17 cellular contexts compared by ENCODE assay signal in genomic region chr1:165874643-165875042, GRCh38. TPM values are rescaled to one million over a fixed set of nuclear protein-coding genes. Genes with fewer than 3 reads are reported as not detected.
DNase-seq lines count a peak whose midpoint lies in the region; ATAC-seq and TF ChIP-seq lines count a peak whose summit lies in the region.
"Had no signal": no experiment of that assay in that cellular context is flagged by ENCODE, and none has a peak within 500 bp of the region (broad histone marks: within the 10 kb centered on the region; RNA-seq: fewer than 3 reads in every experiment).

No MANE protein-coding gene starts in this region.

- H3K9me3 ChIP-seq in mucosa of descending colon = no peaks in the 10 kb centered on the region

- H3K36me3 ChIP-seq in mucosa of descending colon (ENCODE audit: low read depth) = no peaks in the 10 kb centered on the region

- peak overlapping the region; percentile 85 for H3K27ac ChIP-seq in VCaP

- no peaks in the 10 kb centered on the region for H3K9me3 Mint-ChIP-seq in stimulated activated naive CD8-positive, alpha-beta T cell treated with anti-CD3 and anti-CD28 coated beads, Interleukin-15, Interleukin-2, amounts not matched to agents 100 ng/mL and 50 ng/mL, for 24 hours
- H3K9me3 Mint-ChIP-seq in stimulated activated naive CD8-positive, alpha-beta T cell treated with anti-CD3 and anti-CD28 coated beads, Interleukin-15, amount 100 ng/mL, for 72 hours = no peaks in the 10 kb centered on the region

- H3K4me3 Mint-ChIP-seq in stimulated activated naive CD8-positive, alpha-beta T cell treated with anti-CD3 and anti-CD28 coated beads, Interleukin-15, Interleukin-2, amounts not matched to agents 100 ng/mL and 50 ng/mL, for 24 hours = peak overlapping the region; percentile 38
- no peak overlapping the region for H3K4me3 Mint-ChIP-seq in stimulated activated naive CD8-positive, alpha-beta T cell treated with anti-CD3 and anti-CD28 coated beads, Interleukin-15, amount 100 ng/mL, for 72 hours
- H3K4me3 Mint-ChIP-seq: CD8-positive, alpha-beta T cell had no signal

- H3K4me3 ChIP-seq in mucosa of descending colon = no peak overlapping the region

- no peak for ATAC-seq in stimulated activated naive CD8-positive, alpha-beta T cell treated with anti-CD3 and anti-CD28 coated beads, Interleukin-15, amount 100 ng/mL, for 72 hours
- ATAC-seq in mucosa of descending colon = peak; percentile 69
- no peak for ATAC-seq in HG02798 (IDR thresholded peaks at IDR 0.05; ENCODE audit: poor library complexity, unreplicated experiment)
- ATAC-seq: HCT116, Right ventricle myocardium inferior had no signal

- H3K27me3 Mint-ChIP-seq in stimulated activated naive CD8-positive, alpha-beta T cell treated with anti-CD3 and anti-CD28 coated beads, Interleukin-15, Interleukin-2, amounts not matched to agents 100 ng/mL and 50 ng/mL, for 24 hours = peaks cover 3% of the 10 kb centered on the region
- no peaks in the 10 kb centered on the region for H3K27me3 Mint-ChIP-seq in stimulated activated naive CD8-positive, alpha-beta T cell treated with anti-CD3 and anti-CD28 coated beads, Interleukin-15, amount 100 ng/mL, for 72 hours

- H3K4me1 ChIP-seq in mucosa of descending colon (ENCODE audit: low read depth) = peaks cover 28% of the 10 kb centered on the region

- intact Hi-C loops in mucosa of descending colon (cut with DNase I, micrococcal nuclease) = no loop called here

- H3K27ac Mint-ChIP-seq in stimulated activated naive CD8-positive, alpha-beta T cell treated with anti-CD3 and anti-CD28 coated beads, Interleukin-15, Interleukin-2, amounts not matched to agents 100 ng/mL and 50 ng/mL, for 24 hours = no peak overlapping the region
- H3K27ac Mint-ChIP-seq in stimulated activated naive CD8-positive, alpha-beta T cell treated with anti-CD3 and anti-CD28 coated beads, Interleukin-15, amount 100 ng/mL, for 72 hours = no peak overlapping the region
- H3K27ac Mint-ChIP-seq: CD8-positive, alpha-beta T cell had no signal

- peaks cover 41% of the 10 kb centered on the region for H3K36me3 Mint-ChIP-seq in stimulated activated naive CD8-positive, alpha-beta T cell treated with anti-CD3 and anti-CD28 coated beads, Interleukin-15, Interleukin-2, amounts not matched to agents 100 ng/mL and 50 ng/mL, for 24 hours (ENCODE audit: low read depth)
- H3K36me3 Mint-ChIP-seq: CD8-positive, alpha-beta T cell had no signal

- TF ChIP-seq CTCF in VCaP (conservative IDR thresholded peaks at IDR 0.05) (no peak), mucosa of descending colon (IDR thresholded peaks at IDR 0.05) (no peak)

- DNase-seq in stimulated activated naive CD8-positive, alpha-beta T cell treated with anti-CD3 and anti-CD28 coated beads, Interleukin-15, amount 100 ng/mL, for 72 hours = no peak
- DNase-seq in mucosa of descending colon (no peak), LoVo (ENCODE audit: low spot score) (no peak)
- no peak for DNase-seq in stimulated activated CD4-positive, alpha-beta T cell treated with anti-CD3 and anti-CD28 coated beads, Interleukin-1b, Interleukin-23, amount 100 ng/mL, for 48 hours
- DNase-seq: CD8-positive, alpha-beta T cell; DMS153; KBM-7; NCI-H1694 treated with DMSO at 0.1 percent for 48 hours; NCI-H2081 treated with DMSO at 0.1 percent for 48 hours; NCI-H2171 treated with DMSO at 0.1 percent for 48 hours; NCI-H526; OCI-M1 had no signal

- H3K4me1 Mint-ChIP-seq in stimulated activated naive CD8-positive, alpha-beta T cell treated with anti-CD3 and anti-CD28 coated beads, Interleukin-15, Interleukin-2, amounts not matched to agents 100 ng/mL and 50 ng/mL, for 24 hours (ENCODE audit: low read depth) = peaks cover 95% of the 10 kb centered on the region
- H3K4me1 Mint-ChIP-seq in stimulated activated naive CD8-positive, alpha-beta T cell treated with anti-CD3 and anti-CD28 coated beads, Interleukin-15, amount 100 ng/mL, for 72 hours = peaks cover 73% of the 10 kb centered on the region

RNA-seq across cellular contexts. Expression of gene UCK2, which starts 47.2 kb away (rescaled TPM):
- total RNA-seq in mucosa of descending colon = 10 to 100 TPM; 41.6 to 86.5 (median 51.8) TPM
